Comparison of ENCODE assay signal across 28 cellular contexts in the genomic region with DNA sequence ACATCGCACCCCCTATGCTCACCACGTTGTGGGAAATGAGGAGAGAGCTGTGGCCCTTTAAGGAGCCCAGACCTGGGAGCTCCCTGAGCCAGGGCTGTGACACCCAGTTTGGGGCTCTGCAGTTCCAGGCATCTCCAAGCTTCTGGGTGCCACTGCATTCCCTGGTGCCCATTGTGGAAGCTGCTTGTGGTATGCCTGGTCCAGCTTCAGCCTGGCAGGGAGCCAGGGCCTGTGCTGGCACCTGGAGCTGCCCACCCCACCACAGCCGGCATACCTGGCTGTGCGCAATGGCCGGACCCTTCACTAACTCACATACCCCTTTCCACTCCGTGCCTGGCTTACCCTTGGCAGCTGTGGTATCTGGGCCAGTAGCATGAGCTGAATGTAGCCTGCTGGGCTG.
"Had no signal": no experiment of that assay in that cellular context is flagged by ENCODE, and none has a peak within 500 bp of the region (broad histone marks: within the 10 kb centered on the region; RNA-seq: fewer than 3 reads in every experiment).

No MANE protein-coding gene starts in this region.

- DNase-seq: naive thymus-derived CD4-positive, alpha-beta T cell; natural killer cell; nucleus accumbens; retina; right cardiac atrium; spleen; stimulated activated CD4-positive, alpha-beta T cell treated with anti-CD3 and anti-CD28 coated beads, Interleukin-12 subunit alpha, Interleukin-12 subunit beta, amount 100 ng/mL, for 4 hours; stimulated activated CD4-positive, alpha-beta T cell treated with anti-CD3 and anti-CD28 coated beads, Interleukin-1b, Interleukin-23, amount 100 ng/mL, for 48 hours; stimulated activated CD4-positive, alpha-beta T cell treated with anti-CD3 and anti-CD28 coated beads, Interleukin-4, amount 100 ng/mL, for 1 hour; stimulated activated CD4-positive, alpha-beta T cell treated with anti-CD3 and anti-CD28 coated beads, Interleukin-4, amount 100 ng/mL, for 4 hours; stimulated activated CD8-positive, alpha-beta memory T cell treated with anti-CD3 and anti-CD28 coated beads, Interleukin-4, amount 100 ng/mL, for 48 hours; stimulated activated naive CD4-positive, alpha-beta T cell; stimulated activated naive CD8-positive, alpha-beta T cell treated with anti-CD3 and anti-CD28 coated beads, Interleukin-15, amount 100 ng/mL, for 72 hours; stimulated activated naive CD8-positive, alpha-beta T cell treated with anti-CD3 and anti-CD28 coated beads, Interleukin-15, Interleukin-2, amounts not matched to agents 100 U/mL and 50 U/mL, for 24 hours; substantia nigra; testis; tibial artery; transverse colon; uterus had no signal

- H3K36me3 ChIP-seq: neural progenitor cell, neutrophil, pancreas, prostate gland, spleen, suprapubic skin, tibial artery, transverse colon, uterus had no signal

- ATAC-seq: naive thymus-derived CD4-positive, alpha-beta T cell; natural killer cell; pancreas; right cardiac atrium; sciatic nerve; stimulated activated memory B cell treated with anti-CD40 and anti-IgM and Interleukin-4, amounts not matched to agents 10 μg/mL and 1 μg/mL and 100 μg/mL, for 72 hours; stimulated activated naive CD8-positive, alpha-beta T cell treated with anti-CD3 and anti-CD28 coated beads, Interleukin-15, amount 100 ng/mL, for 72 hours; stimulated activated naive CD8-positive, alpha-beta T cell treated with anti-CD3 and anti-CD28 coated beads, Interleukin-15, Interleukin-2, amounts not matched to agents 100 U/mL and 50 U/mL, for 24 hours had no signal

- H2AFZ ChIP-seq: neural progenitor cell had no signal

- H3K4me2 ChIP-seq: neural progenitor cell, smooth muscle cell had no signal

- H3K4me3 ChIP-seq: neural progenitor cell, pancreas, prostate gland, skin epidermis, smooth muscle cell, spleen, suprapubic skin, testis, tibial artery, transverse colon, uterus had no signal

- H3K9ac ChIP-seq: neural progenitor cell had no signal

- H3K27me3 ChIP-seq: neural progenitor cell, testis, tibial artery, transverse colon, uterus had no signal

- H3K9me3 ChIP-seq: neutrophil, pancreas, prostate gland, spleen, suprapubic skin, testis, tibial artery, transverse colon, uterus had no signal

- H3K4me1 ChIP-seq: neural progenitor cell, pancreas, prostate gland, spleen, suprapubic skin, testis, tibial artery, transverse colon, uterus had no signal

- H3K27ac ChIP-seq: neural progenitor cell, neutrophil, pancreas, prostate gland, skin epidermis, spleen, suprapubic skin, testis, tibial artery, transverse colon, uterus had no signal

- FAIRE-seq: pancreas had no signal
